ENCODE assay signal across 10 cellular contexts in genomic region chr4:184347251-184348239, GRCh38.
DNase-seq lines count a peak whose midpoint lies in the region; ATAC-seq and TF ChIP-seq lines count a peak whose summit lies in the region.
"Had no signal": no experiment of that assay in that cellular context is flagged by ENCODE, and none has a peak within 500 bp of the region (broad histone marks: within the 10 kb centered on the region; RNA-seq: fewer than 3 reads in every experiment).

No MANE protein-coding gene starts in this region.

- peaks cover 12% of the 10 kb centered on the region for H3K4me1 ChIP-seq in endodermal cell (ENCODE audit: control insufficient read depth, insufficient read depth, low read length)

- H3K9me3 ChIP-seq in endodermal cell (ENCODE audit: control insufficient read depth, low read length) = peaks cover 6% of the 10 kb centered on the region
- H3K9me3 ChIP-seq: thoracic aorta had no signal

- H3K27ac Mint-ChIP-seq in endodermal cell = peak overlapping the region; percentile 90
- H3K27ac Mint-ChIP-seq: activated naive CD4-positive, alpha-beta T cell treated with anti-CD3 and anti-CD28 coated beads, Interleukin-2, amount 50 U/mL, for 24 hours had no signal

- no peaks in the 10 kb centered on the region for H3K36me3 Mint-ChIP-seq in endodermal cell (ENCODE audit: low read depth)
- H3K36me3 Mint-ChIP-seq: activated naive CD4-positive, alpha-beta T cell treated with anti-CD3 and anti-CD28 coated beads, Interleukin-2, amount 50 U/mL, for 24 hours had no signal

- DNase-seq in DMS53 (lab: John Stamatoyannopoulos, UW) (peak; percentile 26), DMS53 treated with DMSO at 0.1 percent for 48 hours (lab: John Stamatoyannopoulos, UW; ENCODE audit: unreplicated experiment) (no peak), NCI-H510A (lab: John Stamatoyannopoulos, UW) (peak; percentile 68), endodermal cell (peak; percentile 86), myocyte (ENCODE audit: low read depth) (peak; percentile 31), NCI-H128 (lab: John Stamatoyannopoulos, UW; ENCODE audit: unreplicated experiment) (no peak)
- DNase-seq in activated CD8-positive, alpha-beta memory T cell treated with anti-CD3 and anti-CD28 coated beads for 24 hours = no peak

- WGBS in endodermal cell (ENCODE audit: insufficient coverage in 1 of 2, insufficient read length in 1 of 2), 2 experiments = 61 to 67% methylated on average over 13 to 16 of the region's 16 CpGs

- H3K27ac ChIP-seq in endodermal cell (ENCODE audit: low read depth, low read length) = no peak overlapping the region

- no peaks in the 10 kb centered on the region for H3K27me3 ChIP-seq in endodermal cell (ENCODE audit: control insufficient read depth, insufficient read depth, low read length, poor library complexity, severe bottlenecking)

- peak; percentile 74 for ATAC-seq in HG02973 (IDR thresholded peaks at IDR 0.05; ENCODE audit: unreplicated experiment)

- H3K9ac ChIP-seq in endodermal cell (ENCODE audit: extremely low read depth, low read length, poor library complexity, severe bottlenecking) = no peak overlapping the region

- H3K36me3 ChIP-seq in endodermal cell (ENCODE audit: control insufficient read depth, insufficient read depth, low read length) = no peaks in the 10 kb centered on the region
- H3K36me3 ChIP-seq: thoracic aorta had no signal

- H3K9me3 Mint-ChIP-seq in endodermal cell = peaks cover 8% of the 10 kb centered on the region
- H3K9me3 Mint-ChIP-seq: activated naive CD4-positive, alpha-beta T cell treated with anti-CD3 and anti-CD28 coated beads, Interleukin-2, amount 50 U/mL, for 24 hours had no signal

- H3K4me3 ChIP-seq in endodermal cell (ENCODE audit: low read length) = no peak overlapping the region
- H3K4me3 ChIP-seq: thoracic aorta had no signal

- TF ChIP-seq CTCF in endodermal cell (conservative IDR thresholded peaks at IDR 0.05) = no peak

- peaks cover 35% of the 10 kb centered on the region for H3K4me1 Mint-ChIP-seq in endodermal cell

- no peaks in the 10 kb centered on the region for H3K27me3 Mint-ChIP-seq in endodermal cell (ENCODE audit: insufficient read depth)

- peak overlapping the region; percentile 9 for H3K4me3 Mint-ChIP-seq in endodermal cell
- H3K4me3 Mint-ChIP-seq: activated naive CD4-positive, alpha-beta T cell treated with anti-CD3 and anti-CD28 coated beads, Interleukin-2, amount 50 U/mL, for 24 hours had no signal

Comparison
In these comparisons a context has a peak if more than half of its experiments do, and no peak if none do; other contexts are left out.
1. DNase-seq: peak in DMS53 (single experiment), NCI-H510A (single experiment), endodermal cell (single experiment) and myocyte (single experiment); none in DMS53 treated with DMSO at 0.1 percent for 48 hours (single experiment), activated CD8-positive, alpha-beta memory T cell treated with anti-CD3 and anti-CD28 coated beads for 24 hours (single experiment) and NCI-H128 (single experiment).